Comparison of ENCODE assay signal across 8 cellular contexts in genomic region chr1:184691719-184692324, GRCh38.
DNase-seq lines count a peak whose midpoint lies in the region; ATAC-seq, FAIRE-seq and TF ChIP-seq lines count a peak whose summit lies in the region.

No MANE protein-coding gene starts in this region.

- CTCF ChIA-PET in PC-3 (lab: Charles Lee) = interaction anchor here (0.8 kb wide), 1 partner anchor 449 kb away, joined by 6 read pairs; no protein-coding TSS in a partner anchor

- no peaks in the 10 kb centered on the region for H4K20me1 ChIP-seq in PC-3 (ENCODE audit: low read length)

- H2BK12ac ChIP-seq in neuronal stem cell (ENCODE audit: low read length) = no peak overlapping the region

- H2BK5ac ChIP-seq in neuronal stem cell (ENCODE audit: low read length) = no peak overlapping the region

- no peaks in the 10 kb centered on the region for H3K79me2 ChIP-seq in PC-3 (ENCODE audit: low read length)

- no peaks in the 10 kb centered on the region for H3K27me3 ChIP-seq in PC-3 (ENCODE audit: low read length)
- H3K27me3 ChIP-seq in neuronal stem cell (ENCODE audit: control insufficient read depth in 3 of 3, insufficient read depth in 3 of 3, low read depth in 1 of 3, low read length in 3 of 3) = no peaks in the 10 kb centered on the region

- intact Hi-C loops in PC-3 (cut with micrococcal nuclease) = loop anchor here (10.0 kb wide), 2 partner anchors 307 to 617 kb away; partner anchors contain the start of gene C1orf21

- H2AK5ac ChIP-seq in neuronal stem cell (ENCODE audit: low read depth, low read length) = no peak overlapping the region

- H3K4me2 ChIP-seq in PC-3 (ENCODE audit: low read length) (no peak overlapping the region), neuronal stem cell (ENCODE audit: insufficient read depth, low read length, poor library complexity, severe bottlenecking) (no peak overlapping the region)

- peak; percentile 64 for FAIRE-seq in GM19239 (lab: Jason Lieb, UNC)

- DNase-seq in AG09319 (ENCODE audit: extremely low read depth, low read depth) (peak; percentile 18), GM19239 (ENCODE audit: insufficient read length, low spot score) (no peak), PC-3 (peak; percentile 53), epithelial cell of esophagus (ENCODE audit: low read depth) (peak; percentile 60), neuronal stem cell (ENCODE audit: low spot score) (peak; percentile 51)

- H3K36me3 ChIP-seq in PC-3 (ENCODE audit: low read depth, low read length) (no peaks in the 10 kb centered on the region; the same call in 1 of the 2 replicates), neuronal stem cell (replicated peaks in 1 of 2; ENCODE audit: control insufficient read depth in 2 of 2, insufficient read depth in 2 of 2, low read length in 2 of 2) (peaks cover 0 to 27% of the 10 kb centered on the region in 2 donors)

- no peak overlapping the region for H2AFZ ChIP-seq in PC-3 (ENCODE audit: low read length)
- H2AFZ ChIP-seq in neuronal stem cell (ENCODE audit: low read length) = no peak overlapping the region

- WGBS in neuronal stem cell (ENCODE audit: extremely low coverage in 2 of 2, insufficient read length in 2 of 2, insufficient replicate concordance in 1 of 2), 2 donors = no CpG with 5 or more reads among the region's 4 CpGs

- no peak overlapping the region for H3K4ac ChIP-seq in neuronal stem cell (ENCODE audit: low read length)

- ATAC-seq in PC-3 = no peak; the same call in 1 of the 2 replicates
- ATAC-seq in GM18498 (IDR thresholded peaks at IDR 0.05; ENCODE audit: unreplicated experiment) = no peak
- ATAC-seq in HG02571 (IDR thresholded peaks at IDR 0.05; ENCODE audit: unreplicated experiment) = no peak
- no peak for ATAC-seq in HG02798 (IDR thresholded peaks at IDR 0.05; ENCODE audit: poor library complexity, unreplicated experiment)

- H3K4me3 ChIP-seq in PC-3 (ENCODE audit: low read length) (no peak overlapping the region), epithelial cell of esophagus (ENCODE audit: low read length) (no peak overlapping the region), neuronal stem cell (ENCODE audit: low read length in 2 of 2) (no peak overlapping the region)

- H2BK15ac ChIP-seq in neuronal stem cell (ENCODE audit: low read length) = no peak overlapping the region

- H3K79me1 ChIP-seq in neuronal stem cell (ENCODE audit: low read depth, low read length) = no peaks in the 10 kb centered on the region

- no peak overlapping the region for H4K91ac ChIP-seq in neuronal stem cell (ENCODE audit: low read depth, low read length, poor library complexity)

- no TSS peak for BruUV-seq in PC-3 (replicated peaks; lab: Mats Ljungman, UMichigan)

- H3K9ac ChIP-seq in PC-3 (ENCODE audit: low read length) = no peak overlapping the region
- no peak overlapping the region for H3K9ac ChIP-seq in neuronal stem cell (ENCODE audit: low read depth, low read length, poor library complexity)

- H2BK120ac ChIP-seq in neuronal stem cell (ENCODE audit: low read depth, low read length) = no peak overlapping the region

- H3F3A ChIP-seq in PC-3 (ENCODE audit: low read length, unreplicated experiment) = no peaks in the 10 kb centered on the region

- POLR2A ChIA-PET in PC-3 (lab: Charles Lee; ENCODE audit: unreplicated experiment) = no interaction called here

- no peak overlapping the region for H3K14ac ChIP-seq in neuronal stem cell (ENCODE audit: low read length)

- H3K9me3 ChIP-seq in PC-3 (ENCODE audit: low read length) (no peaks in the 10 kb centered on the region), neuronal stem cell (replicated peaks in 1 of 2; ENCODE audit: control insufficient read depth in 2 of 2, insufficient read depth in 1 of 2, low read depth in 1 of 2, low read length in 2 of 2) (no peaks in the 10 kb centered on the region)

- H4K8ac ChIP-seq in neuronal stem cell (ENCODE audit: low read depth, low read length) = no peak overlapping the region

- H3K23ac ChIP-seq in neuronal stem cell (ENCODE audit: low read depth, low read length, poor library complexity) = no peak overlapping the region

- H3K4me1 ChIP-seq in PC-3 (ENCODE audit: insufficient read depth, low read length) (no peaks in the 10 kb centered on the region), neuronal stem cell (ENCODE audit: control insufficient read depth in 2 of 2, insufficient read depth in 1 of 2, low read depth in 1 of 2, low read length in 2 of 2) (peaks cover 0 to 6% of the 10 kb centered on the region in 2 donors)

- no peak overlapping the region for H3K27ac ChIP-seq in PC-3 (ENCODE audit: low read length)
- no peak overlapping the region for H3K27ac ChIP-seq in neuronal stem cell (replicated peaks; ENCODE audit: low read length)

- TF ChIP-seq CTCF in AG09319 (IDR thresholded peaks at IDR 0.05; ENCODE audit: low read depth, low read length) = peak; percentile 87
- TF ChIP-seq CTCF in PC-3 (conservative IDR thresholded peaks at IDR 0.05; ENCODE audit: low read depth, low read length) = peak; percentile 74
- peak; percentile 94 for TF ChIP-seq CTCF in epithelial cell of esophagus (IDR thresholded peaks at IDR 0.05; ENCODE audit: insufficient read depth, low read depth, low read length, missing control alignments)

- H3K18ac ChIP-seq in neuronal stem cell (ENCODE audit: low read length) = no peak overlapping the region

- H3K9me2 ChIP-seq in PC-3 (replicated peaks; ENCODE audit: low read length) = no peaks in the 10 kb centered on the region
